Comparison of ENCODE assay signal across 8 cellular contexts in the genomic region with DNA sequence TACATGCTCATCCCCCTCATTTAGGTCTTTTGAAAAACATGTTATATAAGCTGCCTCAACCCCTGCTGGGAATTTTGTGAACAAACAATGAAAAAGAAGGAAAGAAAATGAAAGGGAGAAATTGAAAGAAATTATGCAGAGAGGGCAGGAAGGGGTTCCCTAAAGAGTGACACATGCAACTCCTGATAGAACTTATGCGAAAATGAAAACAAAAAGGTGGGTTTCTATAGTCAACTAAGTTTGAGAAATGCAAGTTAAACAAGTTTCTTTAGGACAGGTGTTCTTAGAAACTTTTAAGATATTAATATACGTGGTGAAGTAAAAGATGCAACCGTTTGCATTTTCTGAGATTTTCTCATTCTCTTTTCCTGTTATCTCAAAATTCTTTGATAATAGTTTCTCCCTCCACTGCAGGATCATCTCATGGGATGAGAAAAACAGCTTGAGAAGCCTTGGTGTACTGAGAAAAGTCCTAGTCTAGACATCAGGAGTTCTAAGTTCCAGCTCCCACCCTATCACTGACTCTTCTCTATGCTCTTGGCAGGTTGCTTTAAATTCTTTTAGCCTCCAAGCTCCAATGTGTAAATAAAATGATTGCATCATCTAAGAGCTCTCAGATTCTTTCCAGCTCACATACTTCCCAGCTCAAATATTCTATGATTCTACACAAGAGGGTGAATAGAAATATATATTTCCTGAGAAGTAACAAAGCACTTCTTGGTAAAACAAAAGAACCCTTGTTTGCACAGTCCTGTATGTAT.
A peak's percentile ranks its signal among the peaks of the same experiment; 100 is the strongest.
DNase-seq lines count a peak whose midpoint lies in the region; ATAC-seq and TF ChIP-seq lines count a peak whose summit lies in the region.

No MANE protein-coding gene starts in this region.

- H3K36me3 ChIP-seq in right atrium auricular region, result no peaks in the 10 kb centered on the region
- H3K36me3 ChIP-seq in breast epithelium, result no peaks in the 10 kb centered on the region
- no peaks in the 10 kb centered on the region for H3K36me3 ChIP-seq in suprapubic skin

- H3K36me3 Mint-ChIP-seq in stimulated activated effector memory CD8-positive, alpha-beta T cell treated with anti-CD3 and anti-CD28 coated beads, Interleukin-12 subunit alpha, Interleukin-12 subunit beta, amount 100 ng/mL, for 72 hours, result no peaks in the 10 kb centered on the region

- peaks cover 42% of the 10 kb centered on the region for H3K4me1 Mint-ChIP-seq in stimulated activated effector memory CD8-positive, alpha-beta T cell treated with anti-CD3 and anti-CD28 coated beads, Interleukin-12 subunit alpha, Interleukin-12 subunit beta, amount 100 ng/mL, for 72 hours

- H3K27ac Mint-ChIP-seq in stimulated activated effector memory CD8-positive, alpha-beta T cell treated with anti-CD3 and anti-CD28 coated beads, Interleukin-12 subunit alpha, Interleukin-12 subunit beta, amount 100 ng/mL, for 72 hours, result no peak overlapping the region

- 57% methylated on average over 3 of the region's 3 CpGs for WGBS in suprapubic skin

- H3K27ac ChIP-seq in right atrium auricular region (peak overlapping the region in 1 of 2 donors; percentile 25), breast epithelium (peak overlapping the region; percentile 50 to 69), suprapubic skin (no peak overlapping the region)

- ATAC-seq in Right ventricle myocardium inferior (peak; percentile 64), HG03280 (IDR thresholded peaks at IDR 0.05; ENCODE audit: unreplicated experiment) (peak; percentile 93), sciatic nerve (peak; percentile 97)
- ATAC-seq in stimulated activated effector memory CD8-positive, alpha-beta T cell treated with anti-CD3 and anti-CD28 coated beads, Interleukin-12 subunit alpha, Interleukin-12 subunit beta, amount 100 ng/mL, for 72 hours, result no peak

- TF ChIP-seq CTCF in right atrium auricular region (IDR thresholded peaks at IDR 0.05) (no peak), breast epithelium (IDR thresholded peaks at IDR 0.05) (no peak), suprapubic skin (IDR thresholded peaks at IDR 0.05) (no peak)

- TF ChIP-seq EP300 in suprapubic skin (IDR thresholded peaks at IDR 0.05), result no peak

- TF ChIP-seq POLR2A in breast epithelium (IDR thresholded peaks at IDR 0.05) (no peak), suprapubic skin (IDR thresholded peaks at IDR 0.05) (no peak)

- intact Hi-C loops in Right ventricle myocardium inferior (cut with DNase I), result no loop called here
- intact Hi-C loops in breast epithelium (cut with DNase I; ENCODE audit: low total_unique reads), result no loop called here
- intact Hi-C loops in sciatic nerve (cut with DNase I), result no loop called here

- H3K4me3 Mint-ChIP-seq in stimulated activated effector memory CD8-positive, alpha-beta T cell treated with anti-CD3 and anti-CD28 coated beads, Interleukin-12 subunit alpha, Interleukin-12 subunit beta, amount 100 ng/mL, for 72 hours, result no peak overlapping the region

- peaks cover 0 to 5% of the 10 kb centered on the region in 2 donors for H3K4me1 ChIP-seq in right atrium auricular region
- peaks cover 0 to 26% of the 10 kb centered on the region in 2 donors for H3K4me1 ChIP-seq in breast epithelium
- H3K4me1 ChIP-seq in suprapubic skin, result peaks cover 12% of the 10 kb centered on the region

- H3K27me3 ChIP-seq in right atrium auricular region, result no peaks in the 10 kb centered on the region
- H3K27me3 ChIP-seq in breast epithelium, result no peaks in the 10 kb centered on the region
- no peaks in the 10 kb centered on the region for H3K27me3 ChIP-seq in suprapubic skin

- H3K9me3 ChIP-seq in right atrium auricular region (no peaks in the 10 kb centered on the region), breast epithelium (no peaks in the 10 kb centered on the region), suprapubic skin (no peaks in the 10 kb centered on the region)

- DNase-seq in Right ventricle myocardium inferior (ENCODE audit: missing footprints) (no peak), right atrium auricular region (ENCODE audit: low spot score) (no peak), breast epithelium (ENCODE audit: low spot score in 2 of 2) (no peak), sciatic nerve (ENCODE audit: low spot score) (no peak), NCI-H526 treated with DMSO at 0.1 percent for 48 hours (lab: John Stamatoyannopoulos, UW) (no peak), suprapubic skin (ENCODE audit: low spot score in 2 of 2) (no peak)
- no peak for DNase-seq in stimulated activated effector memory CD8-positive, alpha-beta T cell treated with anti-CD3 and anti-CD28 coated beads, Interleukin-12 subunit alpha, Interleukin-12 subunit beta, amount 100 ng/mL, for 72 hours (ENCODE audit: low spot score in 2 of 2)

- H3K4me3 ChIP-seq in right atrium auricular region (no peak overlapping the region), breast epithelium (no peak overlapping the region), suprapubic skin (no peak overlapping the region)

- no peaks in the 10 kb centered on the region for H3K9me3 Mint-ChIP-seq in stimulated activated effector memory CD8-positive, alpha-beta T cell treated with anti-CD3 and anti-CD28 coated beads, Interleukin-12 subunit alpha, Interleukin-12 subunit beta, amount 100 ng/mL, for 72 hours
